ENCODE assay signal across 13 cellular contexts in genomic region chr6:18379376-18380117, GRCh38.
"Had no signal": no experiment of that assay in that cellular context is flagged by ENCODE, and none has a peak within 500 bp of the region (broad histone marks: within the 10 kb centered on the region; RNA-seq: fewer than 3 reads in every experiment).

No MANE protein-coding gene starts in this region.

- DNase-seq: activated CD4-positive, alpha-beta memory T cell treated with anti-CD3 and anti-CD28 coated beads for 36 hours; activated gamma-delta T cell treated with Interleukin-2 at 50 U/mL for 16 hours; activated naive CD8-positive, alpha-beta T cell treated with anti-CD3 and anti-CD28 coated beads for 36 hours; activated T-cell treated with anti-CD3 and anti-CD28 coated beads, Interleukin-2, amount 50 U/mL, for 72 hours; brain microvascular endothelial cell; effector memory CD8-positive, alpha-beta T cell; erythroblast; hypothalamus; naive thymus-derived CD4-positive, alpha-beta T cell; spleen; stimulated activated CD4-positive, alpha-beta T cell treated with anti-CD3 and anti-CD28 coated beads, Interleukin-2, amount 100 ng/mL, for 24 hours; testis had no signal

- ATAC-seq: activated T-cell treated with anti-CD3 and anti-CD28 coated beads, Interleukin-2, amount 50 U/mL, for 72 hours; effector memory CD8-positive, alpha-beta T cell; naive thymus-derived CD4-positive, alpha-beta T cell had no signal

- H3K36me3 ChIP-seq: brain microvascular endothelial cell, spleen had no signal

- H3K27ac ChIP-seq: brain microvascular endothelial cell, spleen, testis, VCaP had no signal

- H3K4me3 ChIP-seq: spleen, testis had no signal

- H3K27me3 ChIP-seq: brain microvascular endothelial cell, testis had no signal

- H3K9me3 ChIP-seq: spleen, testis had no signal

- H3K4me1 ChIP-seq: spleen, testis had no signal
